In genomic region chr3:169607909-169608308, GRCh38 we compare ENCODE assay signal across 16 cellular contexts.
"Had no signal": no experiment of that assay in that cellular context is flagged by ENCODE, and none has a peak within 500 bp of the region (broad histone marks: within the 10 kb centered on the region; RNA-seq: fewer than 3 reads in every experiment).

No MANE protein-coding gene starts in this region.

- H3K4me2 ChIP-seq: smooth muscle cell had no signal

- H3K36me3 ChIP-seq: right lobe of liver, upper lobe of right lung had no signal

- ATAC-seq: activated CD4-positive, CD25-positive, alpha-beta regulatory T cell treated with anti-CD3 and anti-CD28 coated beads, Interleukin-2, amount 50 U/mL, for 24 hours; natural killer cell; right lobe of liver; upper lobe of right lung had no signal

- H3K27me3 ChIP-seq: right lobe of liver, stomach, testis, upper lobe of right lung had no signal

- H3K27ac ChIP-seq: epithelial cell of prostate, right lobe of liver, stomach, testis, upper lobe of right lung had no signal

- H3K9me3 ChIP-seq: right lobe of liver, stomach, testis, upper lobe of right lung had no signal

- H3K4me1 ChIP-seq: right lobe of liver, testis had no signal

- DNase-seq: activated CD4-positive, alpha-beta T cell treated with anti-CD3 and anti-CD28 coated beads, Interleukin-2, amount 50 U/mL, for 1 hour; activated CD8-positive, alpha-beta memory T cell treated with anti-CD3 and anti-CD28 coated beads for 24 hours; activated naive CD4-positive, alpha-beta T cell treated with Interleukin-2 at 50 U/mL for 16 hours; aorta; foreskin melanocyte; kidney glomerular epithelial cell; mesendoderm; natural killer cell; right lobe of liver; stomach; T-helper 9 cell; testis; upper lobe of right lung had no signal

- H3K4me3 ChIP-seq: right lobe of liver, smooth muscle cell, stomach, testis, upper lobe of right lung had no signal
